In the genomic region with DNA sequence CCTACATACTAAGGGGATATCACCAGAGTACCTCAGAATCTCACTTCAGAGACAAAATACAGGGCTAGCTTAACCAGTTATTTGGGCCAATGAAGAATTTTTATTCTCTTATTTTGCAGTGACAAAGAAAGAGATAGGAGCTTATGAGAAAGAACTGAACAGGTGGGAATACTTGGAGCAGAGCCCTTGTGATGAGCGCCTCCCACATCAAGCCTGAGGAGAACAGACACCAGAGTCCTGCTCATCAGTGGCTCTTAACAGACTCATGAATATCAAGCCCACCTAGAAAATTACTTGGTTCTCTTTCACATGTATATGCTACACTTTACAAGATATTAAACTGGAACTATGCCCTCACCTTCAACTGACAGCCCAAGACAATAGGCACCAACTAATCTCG, we compare ENCODE assay signal across 28 cellular contexts.
"Had no signal": no experiment of that assay in that cellular context is flagged by ENCODE, and none has a peak within 500 bp of the region (broad histone marks: within the 10 kb centered on the region; RNA-seq: fewer than 3 reads in every experiment).

No MANE protein-coding gene starts in this region.

- H3K27me3 ChIP-seq: colonic mucosa, gastrocnemius medialis had no signal

- H3K4me1 ChIP-seq: colonic mucosa, esophagus muscularis mucosa, esophagus squamous epithelium, foreskin keratinocyte, gastrocnemius medialis, gastroesophageal sphincter, heart left ventricle, heart right ventricle had no signal

- H3K4me3 ChIP-seq: colonic mucosa, coronary artery, dorsolateral prefrontal cortex, esophagus muscularis mucosa, esophagus squamous epithelium, gastrocnemius medialis, gastroesophageal sphincter, heart left ventricle, heart right ventricle, hepatocyte had no signal

- FAIRE-seq: endometrium, endothelial cell of umbilical vein, frontal cortex had no signal

- H3K79me2 ChIP-seq: hepatocyte had no signal

- H2AFZ ChIP-seq: hepatocyte had no signal

- H3K4me2 ChIP-seq: hepatocyte had no signal

- H3K9me3 ChIP-seq: colonic mucosa, esophagus muscularis mucosa, esophagus squamous epithelium, gastrocnemius medialis, gastroesophageal sphincter, heart left ventricle, heart right ventricle had no signal

- DNase-seq: colonic mucosa; cortex of kidney; dermis blood vessel endothelial cell; effector CD4-positive, alpha-beta T cell; effector CD8-positive, alpha-beta T cell; effector memory CD4-positive, alpha-beta T cell; effector memory CD8-positive, alpha-beta T cell; endodermal cell; erythroblast; esophagus squamous epithelium; foreskin fibroblast; foreskin keratinocyte; foreskin melanocyte; gastrocnemius medialis; glutamatergic neuron; head of caudate nucleus; heart left ventricle; heart right ventricle had no signal

- H3K27ac ChIP-seq: colonic mucosa, coronary artery, dorsolateral prefrontal cortex, epithelial cell of prostate, esophagus muscularis mucosa, esophagus squamous epithelium, foreskin keratinocyte, gastrocnemius medialis, gastroesophageal sphincter, heart left ventricle, heart right ventricle, hepatocyte had no signal

- H3K36me3 ChIP-seq: colonic mucosa, esophagus muscularis mucosa, esophagus squamous epithelium, gastrocnemius medialis, gastroesophageal sphincter, heart left ventricle, heart right ventricle had no signal

- ATAC-seq: effector memory CD8-positive, alpha-beta T cell; esophagus mucosa; foreskin keratinocyte; gastrocnemius medialis; gastroesophageal sphincter; heart left ventricle; heart right ventricle had no signal
